1 cellular context compared by ENCODE assay signal in genomic region chr7:5065107-5065407, GRCh38.
TF ChIP-seq lines count a peak whose summit lies in the region.

No MANE protein-coding gene starts in this region.

TF ChIP-seq in GM12878, 131 proteins besides CTCF, POLR2A, EP300 and RAD21:
- TF ChIP-seq ZNF24 (IDR thresholded peaks at IDR 0.05) (no peak), ASH2L (IDR thresholded peaks at IDR 0.05; ENCODE audit: borderline replicate concordance, low read depth) (no peak), ZNF217 (IDR thresholded peaks at IDR 0.05) (0 out of 2 replicates have a peak, but pooled peaks have one; percentile 16), SUPT20H (IDR thresholded peaks at IDR 0.05; ENCODE audit: borderline replicate concordance, control insufficient read depth, low read depth, low read length) (no peak), CEBPB (IDR thresholded peaks at IDR 0.05; ENCODE audit: borderline replicate concordance in 1 of 2, low read depth in 2 of 2, low read length in 2 of 2) (no peak), PML (IDR thresholded peaks at IDR 0.05; ENCODE audit: low read length) (0 out of 2 replicates have a peak, but pooled peaks have one; percentile 11), YBX1 (IDR thresholded peaks at IDR 0.05) (no peak)
